19 cellular contexts compared by ENCODE assay signal in genomic region chr15:74443100-74443909, GRCh38. TPM values are rescaled to one million over a fixed set of nuclear protein-coding genes. Genes with fewer than 3 reads are reported as not detected.
DNase-seq lines count a peak whose midpoint lies in the region; ATAC-seq and TF ChIP-seq lines count a peak whose summit lies in the region.
"Had no signal": no experiment of that assay in that cellular context is flagged by ENCODE, and none has a peak within 500 bp of the region (broad histone marks: within the 10 kb centered on the region; RNA-seq: fewer than 3 reads in every experiment).

No MANE protein-coding gene starts in this region.

- WGBS in endodermal cell (ENCODE audit: insufficient coverage in 1 of 2, insufficient read length in 1 of 2), 2 experiments = 69 to 76% methylated on average over 9 to 14 of the region's 14 CpGs
- no CpG with 5 or more reads among the region's 14 CpGs for WGBS in neuronal stem cell (ENCODE audit: extremely low coverage in 2 of 2, insufficient read length in 2 of 2, insufficient replicate concordance in 1 of 2), 2 donors

- peak overlapping the region; percentile 45 for H3K9ac ChIP-seq in endodermal cell (ENCODE audit: extremely low read depth, low read length, poor library complexity, severe bottlenecking)
- H3K9ac ChIP-seq in neuronal stem cell (ENCODE audit: low read depth, low read length, poor library complexity) = peak overlapping the region; percentile 38
- H3K9ac ChIP-seq: parathyroid adenoma had no signal

- no peak for TF ChIP-seq CTCF in endodermal cell (conservative IDR thresholded peaks at IDR 0.05)

- peak overlapping the region; percentile 28 for H3K4me3 Mint-ChIP-seq in endodermal cell
- H3K4me3 Mint-ChIP-seq: activated naive CD4-positive, alpha-beta T cell treated with anti-CD3 and anti-CD28 coated beads for 36 hours had no signal

- no peak overlapping the region for H3K4me2 ChIP-seq in neuronal stem cell (ENCODE audit: insufficient read depth, low read length, poor library complexity, severe bottlenecking)

- H2BK15ac ChIP-seq in neuronal stem cell (ENCODE audit: low read length) = no peak overlapping the region

- no peak overlapping the region for H2BK120ac ChIP-seq in neuronal stem cell (ENCODE audit: low read depth, low read length)

- H3K27me3 ChIP-seq in endodermal cell (ENCODE audit: control insufficient read depth, insufficient read depth, low read length, poor library complexity, severe bottlenecking) = no peaks in the 10 kb centered on the region
- H3K27me3 ChIP-seq in neuronal stem cell (ENCODE audit: control insufficient read depth in 3 of 3, insufficient read depth in 3 of 3, low read depth in 1 of 3, low read length in 3 of 3) = peaks cover 0 to 12% (median 0%) of the 10 kb centered on the region in 3 experiments
- H3K27me3 ChIP-seq: MG63, thyroid gland had no signal

- H2BK12ac ChIP-seq in neuronal stem cell (ENCODE audit: low read length) = no peak overlapping the region

- no peak overlapping the region for H2BK5ac ChIP-seq in neuronal stem cell (ENCODE audit: low read length)

- H3K4me1 ChIP-seq in endodermal cell (ENCODE audit: control insufficient read depth, insufficient read depth, low read length) (peaks cover 8% of the 10 kb centered on the region), neuronal stem cell (ENCODE audit: control insufficient read depth in 2 of 2, insufficient read depth in 1 of 2, low read depth in 1 of 2, low read length in 2 of 2) (peaks cover 0 to 13% of the 10 kb centered on the region in 2 donors)
- H3K4me1 ChIP-seq: parathyroid adenoma had no signal

- H3K79me1 ChIP-seq in neuronal stem cell (ENCODE audit: low read depth, low read length) = no peaks in the 10 kb centered on the region

- peak overlapping the region; percentile 29 for H2AK5ac ChIP-seq in neuronal stem cell (ENCODE audit: low read depth, low read length)

- H3K23ac ChIP-seq in neuronal stem cell (ENCODE audit: low read depth, low read length, poor library complexity) = no peak overlapping the region

- H3K27ac ChIP-seq in endodermal cell (ENCODE audit: low read depth, low read length) (no peak overlapping the region), neuronal stem cell (replicated peaks; ENCODE audit: low read length) (no peak overlapping the region)
- H3K27ac ChIP-seq: parathyroid adenoma, thyroid gland had no signal

- H3K27ac Mint-ChIP-seq in endodermal cell = peak overlapping the region; percentile 84
- H3K27ac Mint-ChIP-seq: activated naive CD4-positive, alpha-beta T cell treated with anti-CD3 and anti-CD28 coated beads for 36 hours had no signal

- ATAC-seq in GM21723 (IDR thresholded peaks at IDR 0.05; ENCODE audit: unreplicated experiment) (no peak), HG02885 (IDR thresholded peaks at IDR 0.05; ENCODE audit: poor library complexity, unreplicated experiment) (no peak)

- H3K27me3 Mint-ChIP-seq in endodermal cell (ENCODE audit: insufficient read depth) = no peaks in the 10 kb centered on the region

- DNase-seq in AG20443 (ENCODE audit: low spot score) (peak; percentile 63), NCI-H226 (peak; percentile 49), endodermal cell (no peak), neuronal stem cell (ENCODE audit: low spot score) (no peak), occipital lobe (lab: John Stamatoyannopoulos, UW) (no peak), cortex of kidney (lab: John Stamatoyannopoulos, UW) (no peak)
- DNase-seq: activated naive CD4-positive, alpha-beta T cell treated with anti-CD3 and anti-CD28 coated beads for 36 hours; AML-193; DMS53; MG63; NCI-H2107; NK-92 treated with Interleukin-12 subunit alpha and Interleukin-12 subunit beta, amount 100 ng/mL, for 24 hours; SIG-M5; stimulated activated CD4-positive, alpha-beta T cell treated with anti-CD3 and anti-CD28 coated beads, Interleukin-15, amount 100 ng/mL, for 24 hours had no signal

- H3K36me3 Mint-ChIP-seq in endodermal cell (ENCODE audit: low read depth) = peaks cover 18% of the 10 kb centered on the region

- no peak overlapping the region for H4K91ac ChIP-seq in neuronal stem cell (ENCODE audit: low read depth, low read length, poor library complexity)

- H3K4ac ChIP-seq in neuronal stem cell (ENCODE audit: low read length) = no peak overlapping the region

- peaks cover 36% of the 10 kb centered on the region for H3K4me1 Mint-ChIP-seq in endodermal cell

- H2AFZ ChIP-seq in neuronal stem cell (ENCODE audit: low read length) = no peak overlapping the region
- H2AFZ ChIP-seq: parathyroid adenoma had no signal

- peak overlapping the region; percentile 38 for H3K18ac ChIP-seq in neuronal stem cell (ENCODE audit: low read length)

- no peaks in the 10 kb centered on the region for H3K9me3 Mint-ChIP-seq in endodermal cell
- H3K9me3 Mint-ChIP-seq: activated naive CD4-positive, alpha-beta T cell treated with anti-CD3 and anti-CD28 coated beads for 36 hours had no signal

- H3K14ac ChIP-seq in neuronal stem cell (ENCODE audit: low read length) = no peak overlapping the region

- H3K4me3 ChIP-seq in endodermal cell (ENCODE audit: low read length) (peak overlapping the region; percentile 58), neuronal stem cell (ENCODE audit: low read length in 2 of 2) (no peak overlapping the region)
- H3K4me3 ChIP-seq: lung, MG63, thyroid gland had no signal

- H3K36me3 ChIP-seq in endodermal cell (ENCODE audit: control insufficient read depth, insufficient read depth, low read length) (peaks cover 8% of the 10 kb centered on the region), neuronal stem cell (replicated peaks in 1 of 2; ENCODE audit: control insufficient read depth in 2 of 2, insufficient read depth in 2 of 2, low read length in 2 of 2) (peaks cover 11 to 40% of the 10 kb centered on the region in 2 donors)

- H3K9me3 ChIP-seq in endodermal cell (ENCODE audit: control insufficient read depth, low read length) = no peaks in the 10 kb centered on the region
- H3K9me3 ChIP-seq in neuronal stem cell (replicated peaks in 1 of 2; ENCODE audit: control insufficient read depth in 2 of 2, insufficient read depth in 1 of 2, low read depth in 1 of 2, low read length in 2 of 2) = no peaks in the 10 kb centered on the region
- H3K9me3 ChIP-seq: MG63, thyroid gland had no signal

- no peak overlapping the region for H4K8ac ChIP-seq in neuronal stem cell (ENCODE audit: low read depth, low read length)

RNA-seq across cellular contexts. Expression of gene SEMA7A, which starts 9.5 kb away (rescaled TPM):
- 1 to 10 TPM; 8.1 to 8.2 TPM for total RNA-seq in endodermal cell
- polyA plus RNA-seq in endodermal cell (2013, experiment 1 of 2) = 21.8 TPM
- polyA plus RNA-seq in endodermal cell (2013, experiment 2 of 2) = 21.5 TPM
- polyA plus RNA-seq in neuronal stem cell (2013, experiment 1 of 2) = 10.3 TPM
- 10.3 TPM for polyA plus RNA-seq in neuronal stem cell (2013, experiment 2 of 2)
- total RNA-seq in occipital lobe = 51.5 TPM

RNA-seq across cellular contexts. Expression of gene UBL7, which starts 17.7 kb away (rescaled TPM):
- 10 to 100 TPM; 38.5 to 52.6 TPM for total RNA-seq in endodermal cell
- polyA plus RNA-seq in endodermal cell (2013, experiment 1 of 2) = 62.0 TPM
- polyA plus RNA-seq in endodermal cell (2013, experiment 2 of 2) = 50.5 TPM
- 45.9 TPM for polyA plus RNA-seq in neuronal stem cell (2013, experiment 1 of 2)
- polyA plus RNA-seq in neuronal stem cell (2013, experiment 2 of 2) = 44.1 TPM
- 31.2 TPM for total RNA-seq in occipital lobe

Comparison
In these comparisons a context has a peak if more than half of its experiments do, and no peak if none do; other contexts are left out.
1. DNase-seq: peak in AG20443 (single experiment) and NCI-H226 (single experiment); none in endodermal cell (single experiment), neuronal stem cell (single experiment), occipital lobe (single experiment) and cortex of kidney (single experiment).